In the genomic region with DNA sequence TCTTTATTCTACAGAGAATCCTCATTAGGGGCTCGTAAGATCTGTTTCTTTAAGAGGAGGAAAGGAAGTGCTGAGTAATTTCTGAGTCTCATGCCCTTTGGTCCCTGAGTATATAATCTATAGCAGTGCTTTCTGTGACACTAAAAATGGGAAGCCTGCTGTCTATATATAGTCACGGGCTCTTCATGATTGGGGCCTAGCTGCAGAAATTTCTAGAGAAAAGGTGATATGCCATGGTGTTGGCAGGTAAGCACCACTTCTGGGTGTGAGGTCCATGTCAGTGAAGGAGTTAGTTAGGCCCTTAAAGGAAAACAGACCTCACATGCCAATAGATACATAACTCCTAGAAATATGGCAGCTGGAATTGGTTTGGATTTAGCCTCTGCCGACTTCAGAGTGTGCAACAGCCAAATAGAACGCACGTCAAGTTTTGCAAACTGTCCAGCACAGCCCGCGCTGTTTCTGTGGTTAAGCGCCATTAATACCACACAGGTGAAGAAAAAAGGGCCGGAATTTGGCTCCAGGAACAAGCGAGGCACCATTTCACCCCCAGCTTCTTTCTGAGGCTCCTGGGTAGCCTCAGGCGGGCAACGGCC, we compare ENCODE assay signal across 8 cellular contexts.
DNase-seq lines count a peak whose midpoint lies in the region; ATAC-seq, FAIRE-seq and TF ChIP-seq lines count a peak whose summit lies in the region.

No MANE protein-coding gene starts in this region.

- ATAC-seq in left cardiac atrium (no peak), lung (ENCODE audit: insufficient read depth, low FRiP score) (no peak)

- H3K79me2 ChIP-seq in mammary epithelial cell (ENCODE audit: insufficient read depth, low read length) = peaks cover 38% of the 10 kb centered on the region

- no peaks in the 10 kb centered on the region for H4K20me1 ChIP-seq in mammary epithelial cell (ENCODE audit: insufficient read depth, low read length)

- H3K9me3 ChIP-seq in left ventricle myocardium inferior (replicated peaks) (no peaks in the 10 kb centered on the region), mammary epithelial cell (replicated peaks; ENCODE audit: insufficient read depth, low read length) (no peaks in the 10 kb centered on the region), lung (ENCODE audit: control insufficient read depth in 2 of 2, insufficient read depth in 1 of 2, low read length in 1 of 2) (peaks cover 0 to 3% of the 10 kb centered on the region in 2 donors)

- in situ Hi-C loops in mammary epithelial cell (cut with MboI; ENCODE audit: low sequenced_read_pairs in 2 of 2) = no loop called here

- no peaks in the 10 kb centered on the region for H3K27me3 ChIP-seq in left ventricle myocardium inferior (ENCODE audit: low read depth)
- no peaks in the 10 kb centered on the region for H3K27me3 ChIP-seq in mammary epithelial cell (ENCODE audit: insufficient read depth, low read length)
- no peaks in the 10 kb centered on the region for H3K27me3 ChIP-seq in lung (ENCODE audit: control insufficient read depth, insufficient read depth)

- dilution Hi-C loops in mammary epithelial cell (cut with HindIII; ENCODE audit: low sequenced_read_pairs) = no loop called here

- intact Hi-C loops in left ventricle myocardium inferior (cut with micrococcal nuclease) (loop anchor here (2.0 kb wide), 1 partner anchor 49 kb away; no protein-coding TSS in a partner anchor), left cardiac atrium (cut with DNase I) (loop anchor here (5.0 to 10.0 kb wide), 2 partner anchors 57 to 60 kb away; no protein-coding TSS in a partner anchor), mammary epithelial cell (cut with micrococcal nuclease) (loop anchor here (1.0 to 2.0 kb wide), 6 partner anchors 23 to 184 kb away; partner anchors contain the start of gene ATE1)

- peaks cover 5% of the 10 kb centered on the region for H3K36me3 ChIP-seq in left ventricle myocardium inferior
- no peaks in the 10 kb centered on the region for H3K36me3 ChIP-seq in mammary epithelial cell (ENCODE audit: insufficient read depth, low read length)
- no peaks in the 10 kb centered on the region for H3K36me3 ChIP-seq in lung (ENCODE audit: control insufficient read depth in 2 of 2, insufficient read depth in 2 of 2, low read length in 2 of 2)

- no peak for DNase-seq in left ventricle myocardium inferior
- DNase-seq in left cardiac atrium = no peak
- no peak for DNase-seq in mammary epithelial cell
- DNase-seq in lung (ENCODE audit: low spot score) = no peak
- no peak for DNase-seq in cortex of kidney (lab: John Stamatoyannopoulos, UW)
- DNase-seq in GM19239 (ENCODE audit: insufficient read length, low spot score) = no peak
- no peak for DNase-seq in COR-L47 (lab: John Stamatoyannopoulos, UW)
- DNase-seq in T-helper 1 cell = no peak

- TF ChIP-seq CTCF in left ventricle myocardium inferior (IDR thresholded peaks at IDR 0.05; ENCODE audit: borderline replicate concordance) (no peak), mammary epithelial cell (conservative IDR thresholded peaks at IDR 0.05 in 1 of 2, IDR thresholded peaks at IDR 0.05 in 1 of 2; ENCODE audit: extremely low read depth in 1 of 2, insufficient read depth in 1 of 2, low read depth in 1 of 2, low read length in 2 of 2) (no peak), lung (IDR thresholded peaks at IDR 0.05; ENCODE audit: control extremely low read depth, extremely low read depth) (no peak)

- H3K27ac ChIP-seq in left ventricle myocardium inferior (replicated peaks) (peak overlapping the region; percentile 99), mammary epithelial cell (ENCODE audit: insufficient read depth, low read depth, low read length) (peak overlapping the region; percentile 75), lung (ENCODE audit: low read depth in 1 of 2, low read length in 1 of 2) (peak overlapping the region; percentile 97 to 100)

- peak overlapping the region; percentile 90 for H2AFZ ChIP-seq in mammary epithelial cell (ENCODE audit: low read depth, low read length)

- no peak for FAIRE-seq in GM19239 (lab: Jason Lieb, UNC)

- H3K4me2 ChIP-seq in mammary epithelial cell (ENCODE audit: insufficient read depth, low read depth, low read length) = peak overlapping the region; percentile 94

- WGBS in mammary epithelial cell (ENCODE audit: low coverage, missing lambda C conversion rate) = 36% methylated on average over 12 of the region's 12 CpGs
- 20 to 32% methylated on average over 12 of the region's 12 CpGs for WGBS in lung, 2 donors

- H3K4me3 ChIP-seq in left ventricle myocardium inferior (peak overlapping the region; percentile 81), mammary epithelial cell (replicated peaks in 1 of 3; ENCODE audit: insufficient read depth in 1 of 3, low read depth in 2 of 3, low read length in 3 of 3) (peak overlapping the region in 2 of 3 experiments; percentile 73 to 75), lung (peak overlapping the region; percentile 11)

- H3K9ac ChIP-seq in mammary epithelial cell (ENCODE audit: insufficient read depth, low read length) = peak overlapping the region; percentile 16

- BruUV-seq in mammary epithelial cell (replicated peaks; lab: Mats Ljungman, UMichigan) = no TSS peak

- CTCF ChIA-PET in mammary epithelial cell (lab: Charles Lee; ENCODE audit: low non-redundant PET) = interaction anchor here (0.7 to 1.0 kb wide), 2 partner anchors 8 to 27 kb away, joined by 5 read pairs; no protein-coding TSS in a partner anchor

- H3K4me1 ChIP-seq in left ventricle myocardium inferior (peaks cover 56% of the 10 kb centered on the region), mammary epithelial cell (ENCODE audit: insufficient read depth, low read length) (peaks cover 40% of the 10 kb centered on the region), lung (ENCODE audit: control insufficient read depth in 2 of 2, insufficient read depth in 2 of 2, low read length in 2 of 2) (peaks cover 8 to 13% of the 10 kb centered on the region in 2 donors)

Comparison
In these comparisons a context has a peak if more than half of its experiments do, and no peak if none do; other contexts are left out.
1. H3K4me3 ChIP-seq: peak in every context shown above with its lines; median percentile 81 in left ventricle myocardium inferior; 74 in mammary epithelial cell; 11 in lung.